ENCODE assay signal across 9 cellular contexts in the genomic region with DNA sequence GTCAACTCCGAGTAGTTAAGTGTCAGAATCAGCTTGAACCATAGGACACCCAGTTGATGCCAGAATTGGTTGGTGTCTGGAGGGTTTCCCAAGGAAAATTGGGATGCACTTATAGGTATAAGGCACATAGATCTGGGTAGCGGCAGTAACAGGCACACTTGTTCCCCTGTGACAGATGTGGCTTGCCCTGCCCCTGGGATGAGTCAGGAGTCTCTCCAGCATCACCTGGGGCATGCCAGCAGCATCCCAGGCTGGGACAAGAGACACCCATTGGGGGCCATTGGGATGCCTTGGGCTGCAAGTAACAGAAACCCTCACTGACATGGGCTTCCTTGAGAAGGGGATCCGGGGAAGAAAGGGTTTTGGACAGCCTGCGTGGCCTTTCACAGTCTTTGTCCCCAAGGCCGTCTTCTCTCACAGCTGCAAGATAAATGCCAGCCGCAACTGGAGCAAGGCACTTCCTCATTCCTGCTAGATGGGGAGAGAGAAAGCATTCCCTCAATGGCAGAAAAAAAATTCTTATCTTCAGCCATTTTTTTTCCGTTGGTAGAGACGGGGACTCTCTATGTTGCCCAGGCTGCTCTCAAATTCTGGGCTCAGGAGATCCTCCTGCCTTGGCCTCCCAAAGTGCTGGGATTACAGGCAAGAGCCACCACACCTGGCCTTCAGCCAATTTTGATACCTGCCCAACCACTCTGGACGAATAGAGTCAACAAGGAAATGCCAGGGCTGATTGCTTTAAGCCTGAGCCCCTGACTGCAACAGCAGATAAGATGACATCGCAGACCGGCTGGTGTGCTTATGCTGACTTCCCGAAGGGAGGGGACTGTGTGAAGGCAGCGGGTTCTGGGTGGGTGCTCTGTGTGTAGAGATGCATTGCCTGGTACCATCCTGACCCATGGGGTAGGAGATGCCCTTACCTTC. TPM values are rescaled to one million over a fixed set of nuclear protein-coding genes. Genes with fewer than 3 reads are reported as not detected.
A peak's percentile ranks its signal among the peaks of the same experiment; 100 is the strongest.
DNase-seq lines count a peak whose midpoint lies in the region; ATAC-seq and TF ChIP-seq lines count a peak whose summit lies in the region.
"Had no signal": no experiment of that assay in that cellular context is flagged by ENCODE, and none has a peak within 500 bp of the region (broad histone marks: within the 10 kb centered on the region; RNA-seq: fewer than 3 reads in every experiment).

No MANE protein-coding gene starts in this region.

- POLR2A ChIA-PET in T-cell (lab: Charles Lee): interaction anchor here in 1 of 2 donors (0.7 kb wide), 1 partner anchor 114 kb away, joined by 3 read pairs; no protein-coding TSS in a partner anchor

- no peak overlapping the region for H3K4me3 ChIP-seq in mesodermal cell (ENCODE audit: extremely low read depth, insufficient read depth, low read length, poor library complexity, severe bottlenecking)

- peak overlapping the region; percentile 36 for H3K27ac ChIP-seq in mesodermal cell (ENCODE audit: low read depth, low read length, severe bottlenecking)

- peaks cover 5% of the 10 kb centered on the region for H3K9me3 ChIP-seq in mesodermal cell (ENCODE audit: control insufficient read depth, low read length)

- no peaks in the 10 kb centered on the region for H3K36me3 ChIP-seq in mesodermal cell (ENCODE audit: control insufficient read depth, insufficient read depth, low read length)

- peaks cover 6% of the 10 kb centered on the region for H3K36me3 Mint-ChIP-seq in Calu3 (ENCODE audit: insufficient read depth, unreplicated experiment)
- no peaks in the 10 kb centered on the region for H3K36me3 Mint-ChIP-seq in T-cell

- no peak for TF ChIP-seq CTCF in Calu3 (IDR thresholded peaks at IDR 0.05; ENCODE audit: unreplicated experiment)

- no peaks in the 10 kb centered on the region for H3K9me3 Mint-ChIP-seq in Calu3 (ENCODE audit: low read depth, unreplicated experiment)
- H3K9me3 Mint-ChIP-seq in T-cell: no peaks in the 10 kb centered on the region

- CTCF ChIA-PET in Calu3 (lab: Charles Lee) (no interaction called here), T-cell (lab: Charles Lee) (interaction anchor here in 1 of 2 donors (0.7 kb wide), 1 partner anchor 14 kb away, joined by 3 read pairs; the partner anchor contains the start of gene RNF130)

- H3K4me3 Mint-ChIP-seq in Calu3 (ENCODE audit: low read depth, unreplicated experiment) (peak overlapping the region; percentile 24), T-cell (no peak overlapping the region)

- peaks cover 13% of the 10 kb centered on the region for H3K4me1 ChIP-seq in mesodermal cell (ENCODE audit: control insufficient read depth, insufficient read depth, low read length, poor library complexity, severe bottlenecking)

- H3K4me1 Mint-ChIP-seq in Calu3 (ENCODE audit: low read depth, unreplicated experiment) (peaks cover 18% of the 10 kb centered on the region), T-cell (peaks cover 27 to 32% (median 30%) of the 10 kb centered on the region in 3 donors)

- 82 to 84% methylated on average over 7 to 8 of the region's 13 CpGs for WGBS in mesodermal cell (ENCODE audit: insufficient coverage in 2 of 2), 2 experiments

- DNase-seq in Calu3 (peak; percentile 86), LoVo (ENCODE audit: low spot score) (peak; percentile 79), T-cell (peak in 3 of 34 experiments; percentile 16 to 36 (median 34)), foreskin melanocyte (no peak), sciatic nerve (ENCODE audit: low spot score) (no peak)
- no peak for DNase-seq in stimulated activated CD4-positive, alpha-beta T cell treated with anti-CD3 and anti-CD28 coated beads, Interleukin-4, amount 100 ng/mL, for 24 hours
- DNase-seq in activated effector memory CD4-positive, alpha-beta T cell treated with Interleukin-2 at 50 U/mL for 16 hours: no peak
- DNase-seq: SW 1271 had no signal

- no TSS peak for BruUV-seq in Calu3 (replicated peaks; lab: Mats Ljungman, UMichigan)

- H3K27me3 Mint-ChIP-seq in Calu3 (ENCODE audit: unreplicated experiment): peaks cover 35% of the 10 kb centered on the region
- H3K27me3 Mint-ChIP-seq in T-cell: peaks cover 16 to 30% of the 10 kb centered on the region in 2 donors

- ATAC-seq in T-cell (replicated peaks in 1 of 4) (peak in 3 of 4 experiments; percentile 26 to 48 (median 46)), sciatic nerve (no peak)

- H3K27ac Mint-ChIP-seq in Calu3 (ENCODE audit: unreplicated experiment): no peak overlapping the region
- no peak overlapping the region for H3K27ac Mint-ChIP-seq in T-cell

- intact Hi-C loops in Calu3 (cut with micrococcal nuclease; ENCODE audit: unreplicated experiment) (loop anchor here (10.0 kb wide), 1 partner anchor 170 kb away; no protein-coding TSS in a partner anchor), sciatic nerve (cut with DNase I) (loop anchor here (10.0 kb wide), 1 partner anchor 110 kb away; no protein-coding TSS in a partner anchor)

RNA-seq across cellular contexts. Expression of gene RNF130, which starts 13.3 kb away (rescaled TPM):
- total RNA-seq in Calu3 (2022): 27.0 and 34.0 TPM in 2 replicates
- total RNA-seq in T-cell: 10 to 100 TPM; 15.0 to 17.0 (median 16.3) TPM
- 46.6 TPM for polyA plus RNA-seq in mesodermal cell (2013, experiment 1 of 2)
- polyA plus RNA-seq in mesodermal cell (2013, experiment 2 of 2): 40.9 TPM
- total RNA-seq in sciatic nerve: 118 TPM

Comparison
In these comparisons a context has a peak if more than half of its experiments do, and no peak if none do; other contexts are left out.
1. DNase-seq: peak in Calu3 (single experiment) and LoVo (single experiment); none in stimulated activated CD4-positive, alpha-beta T cell treated with anti-CD3 and anti-CD28 coated beads, Interleukin-4, amount 100 ng/mL, for 24 hours (single experiment), activated effector memory CD4-positive, alpha-beta T cell treated with Interleukin-2 at 50 U/mL for 16 hours (single experiment), foreskin melanocyte (single experiment) and sciatic nerve (single experiment).